In the genomic region with DNA sequence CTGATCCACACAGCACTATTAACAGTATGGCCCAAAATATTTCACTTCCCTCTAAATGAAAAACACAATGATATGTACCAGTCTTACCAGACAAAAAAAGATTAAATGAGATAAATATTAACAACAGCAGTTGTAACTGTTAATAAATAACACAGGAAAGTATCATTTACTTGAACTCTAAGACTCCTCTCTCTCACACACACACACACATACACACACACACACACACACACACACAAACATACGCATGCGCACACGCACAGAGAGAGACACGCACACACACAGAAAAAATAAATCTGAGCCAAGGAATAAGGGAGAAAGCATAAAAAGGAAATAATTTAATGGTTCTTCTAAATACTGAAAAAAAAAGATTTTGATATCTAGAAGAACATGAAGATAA, we compare ENCODE assay signal across 30 cellular contexts. TPM values are rescaled to one million over a fixed set of nuclear protein-coding genes. Genes with fewer than 3 reads are reported as not detected.
DNase-seq lines count a peak whose midpoint lies in the region; ATAC-seq, FAIRE-seq and TF ChIP-seq lines count a peak whose summit lies in the region.
"Had no signal": no experiment of that assay in that cellular context is flagged by ENCODE, and none has a peak within 500 bp of the region (broad histone marks: within the 10 kb centered on the region; RNA-seq: fewer than 3 reads in every experiment).

No MANE protein-coding gene starts in this region.

- H3K4me1 ChIP-seq in GM23248 (ENCODE audit: insufficient read depth) (peaks cover 8% of the 10 kb centered on the region; the same call in 1 of the 2 replicates), GM12878 (ENCODE audit: control insufficient read depth, insufficient read depth, low read length) (no peaks in the 10 kb centered on the region), small intestine (ENCODE audit: control insufficient read depth in 2 of 2, insufficient read depth in 1 of 2, low read depth in 1 of 2, low read length in 1 of 2) (peaks cover 3% of the 10 kb centered on the region in 2 donors), endodermal cell (ENCODE audit: control insufficient read depth, insufficient read depth, low read length) (no peaks in the 10 kb centered on the region)
- H3K4me1 ChIP-seq: BLaER1 treated with 17β-estradiol and CSF1 and Interleukin-3, amounts not matched to agents 10 nM and 100 nM; colonic mucosa had no signal

- RAD21 ChIA-PET in GM12878 (lab: Charles Lee; ENCODE audit: unreplicated experiment): no interaction called here

- no peak overlapping the region for H3K4me2 ChIP-seq in GM23248 (ENCODE audit: unreplicated experiment)
- H3K4me2 ChIP-seq in GM12878 (ENCODE audit: control insufficient read depth, insufficient read depth): no peak overlapping the region
- H3K4me2 ChIP-seq: BLaER1 treated with 17β-estradiol and CSF1 and Interleukin-3, amounts not matched to agents 10 nM and 100 nM; KMS-11 had no signal

- BruUV-seq in GM12878 (replicated peaks; lab: Mats Ljungman, UMichigan): no TSS peak

- H3K27ac ChIP-seq in GM23248 (no peak overlapping the region), GM12878 (ENCODE audit: control insufficient read depth, insufficient read depth) (no peak overlapping the region), small intestine (ENCODE audit: low read depth in 1 of 2, low read length in 1 of 2) (no peak overlapping the region), endodermal cell (ENCODE audit: low read depth, low read length) (no peak overlapping the region)
- H3K27ac ChIP-seq: BLaER1 treated with 17β-estradiol and CSF1 and Interleukin-3, amounts not matched to agents 10 nM and 100 nM; colonic mucosa; KMS-11 had no signal

- 90 to 97% methylated on average over 4 of the region's 4 CpGs for WGBS in GM23248 (ENCODE audit: low coverage in 1 of 2, low lambda C conversion rate in 2 of 2, missing lambda C conversion rate in 2 of 2), 2 experiments
- 98% methylated on average over 4 of the region's 4 CpGs for WGBS in GM12878 (ENCODE audit: insufficient coverage, insufficient replicate concordance, low lambda C conversion rate, missing lambda C conversion rate)
- 22 to 50% (median 44%) methylated on average over 4 of the region's 4 CpGs for WGBS in small intestine, 3 donors
- WGBS in endodermal cell (ENCODE audit: insufficient coverage in 1 of 2, insufficient read length in 1 of 2), 2 experiments: 97% methylated on average over 3 of the region's 4 CpGs; no CpG with 5 or more reads in 1 of the 2 experiments

- no peak overlapping the region for H3K4me3 Mint-ChIP-seq in endodermal cell
- H3K4me3 Mint-ChIP-seq: activated CD4-positive, alpha-beta memory T cell treated with anti-CD3 and anti-CD28 coated beads, Interleukin-2, amount 10 ng/mL, durations not matched to agents 7 days and 5 days; activated naive CD4-positive, alpha-beta T cell treated with anti-CD3 and anti-CD28 coated beads, Interleukin-2, amount 50 U/mL, for 24 hours; immature natural killer cell; naive thymus-derived CD8-positive, alpha-beta T cell; type B pancreatic cell had no signal

- no peak overlapping the region for H3K27ac Mint-ChIP-seq in endodermal cell
- H3K27ac Mint-ChIP-seq: activated CD4-positive, alpha-beta memory T cell treated with anti-CD3 and anti-CD28 coated beads, Interleukin-2, amount 10 ng/mL, durations not matched to agents 7 days and 5 days; activated naive CD4-positive, alpha-beta T cell treated with anti-CD3 and anti-CD28 coated beads, Interleukin-2, amount 50 U/mL, for 24 hours; activated T-helper 2 cell treated with anti-CD3 and anti-CD28 coated beads, Interferon-gamma antibody, Interleukin-2, Interleukin-4, amounts not matched to agents 10 μg/mL and 5 μg/mL and 100 μg/mL, durations not matched to agents 14 hours and 24 hours and 36 hours; immature natural killer cell; naive thymus-derived CD8-positive, alpha-beta T cell; type B pancreatic cell had no signal

- H3K4me3 ChIP-seq in GM23248 (no peak overlapping the region), GM12878 (no peak overlapping the region), small intestine (ENCODE audit: low read depth in 1 of 2, low read length in 2 of 2) (no peak overlapping the region), endodermal cell (ENCODE audit: low read length) (no peak overlapping the region)
- H3K4me3 ChIP-seq: BLaER1 treated with 17β-estradiol and CSF1 and Interleukin-3, amounts not matched to agents 10 nM and 100 nM; colonic mucosa had no signal

- H4K20me1 ChIP-seq in GM23248 (ENCODE audit: insufficient read depth): no peaks in the 10 kb centered on the region
- H4K20me1 ChIP-seq in GM12878 (ENCODE audit: control insufficient read depth, insufficient read depth): no peaks in the 10 kb centered on the region
- H4K20me1 ChIP-seq: BLaER1 treated with 17β-estradiol and CSF1 and Interleukin-3, amounts not matched to agents 10 nM and 100 nM had no signal

- no peaks in the 10 kb centered on the region for H3K4me1 Mint-ChIP-seq in endodermal cell
- H3K4me1 Mint-ChIP-seq: activated CD4-positive, alpha-beta memory T cell treated with anti-CD3 and anti-CD28 coated beads, Interleukin-2, amount 10 ng/mL, durations not matched to agents 7 days and 5 days; immature natural killer cell had no signal

- TF ChIP-seq POLR2A in GM12878 (IDR thresholded peaks at IDR 0.05; ENCODE audit: low read depth, low read length): no peak

- peaks cover 3% of the 10 kb centered on the region for H3K9me3 Mint-ChIP-seq in endodermal cell

- H3K36me3 ChIP-seq in GM23248 (ENCODE audit: low read depth) (no peaks in the 10 kb centered on the region), GM12878 (ENCODE audit: control insufficient read depth in 2 of 2, insufficient read depth in 2 of 2, low read length in 1 of 2) (no peaks in the 10 kb centered on the region), small intestine (ENCODE audit: control insufficient read depth in 2 of 2, insufficient read depth in 2 of 2, low read length in 2 of 2) (no peaks in the 10 kb centered on the region), endodermal cell (ENCODE audit: control insufficient read depth, insufficient read depth, low read length) (no peaks in the 10 kb centered on the region)
- H3K36me3 ChIP-seq: colonic mucosa had no signal

- POLR2A ChIA-PET in GM12878 (lab: Charles Lee): no interaction called here

- TF ChIP-seq EP300 in GM12878 (IDR thresholded peaks at IDR 0.05; ENCODE audit: borderline replicate concordance in 1 of 2, control insufficient read depth in 1 of 2, low read depth in 2 of 2, low read length in 2 of 2): no peak

- FAIRE-seq in GM12878 (lab: Jason Lieb, UNC): no peak
- no peak for FAIRE-seq in small intestine (lab: Jason Lieb, UNC)
- FAIRE-seq: bronchial epithelial cell, frontal cortex had no signal

- H3K36me3 Mint-ChIP-seq in endodermal cell (ENCODE audit: low read depth): no peaks in the 10 kb centered on the region
- H3K36me3 Mint-ChIP-seq: type B pancreatic cell had no signal

- TF ChIP-seq CTCF in GM12878 (IDR thresholded peaks at IDR 0.05 in 2 of 3, conservative IDR thresholded peaks at IDR 0.05 in 1 of 3; ENCODE audit: control insufficient read depth in 2 of 3, extremely low read depth in 1 of 3, insufficient read depth in 1 of 3, low read depth in 3 of 3, low read length in 3 of 3) (no peak), endodermal cell (conservative IDR thresholded peaks at IDR 0.05) (no peak)

- in situ Hi-C loops in GM23248 (cut with MboI) (no loop called here), GM12878 (cut with MboI) (no loop called here)

- no peaks in the 10 kb centered on the region for H3F3A ChIP-seq in GM23248 (ENCODE audit: insufficient read depth)

- no peak overlapping the region for H3K9ac ChIP-seq in GM23248
- H3K9ac ChIP-seq in GM12878 (ENCODE audit: control insufficient read depth, insufficient read depth, low read length): no peak overlapping the region
- no peak overlapping the region for H3K9ac ChIP-seq in endodermal cell (ENCODE audit: extremely low read depth, low read length, poor library complexity, severe bottlenecking)
- H3K9ac ChIP-seq: BLaER1 treated with 17β-estradiol and CSF1 and Interleukin-3, amounts not matched to agents 10 nM and 100 nM; KMS-11 had no signal

- CTCF ChIA-PET in GM12878 (lab: Yijun Ruan, JAX): no interaction called here

- H2AFZ ChIP-seq in GM23248 (0 out of 2 replicates have a peak overlapping the region, but pooled peaks have one; percentile 9), GM12878 (ENCODE audit: control insufficient read depth, low read depth, low read length) (no peak overlapping the region)

- no peaks in the 10 kb centered on the region for H3K27me3 ChIP-seq in GM23248 (replicated peaks; ENCODE audit: insufficient read depth)
- no peaks in the 10 kb centered on the region for H3K27me3 ChIP-seq in GM12878 (replicated peaks in 1 of 2; ENCODE audit: control insufficient read depth in 2 of 2, insufficient read depth in 2 of 2, low read length in 1 of 2)
- H3K27me3 ChIP-seq in small intestine (ENCODE audit: control insufficient read depth in 2 of 2, insufficient read depth in 2 of 2, low read length in 2 of 2): no peaks in the 10 kb centered on the region
- no peaks in the 10 kb centered on the region for H3K27me3 ChIP-seq in endodermal cell (ENCODE audit: control insufficient read depth, insufficient read depth, low read length, poor library complexity, severe bottlenecking)
- H3K27me3 ChIP-seq: BLaER1 treated with 17β-estradiol and CSF1 and Interleukin-3, amounts not matched to agents 10 nM and 100 nM; colonic mucosa had no signal

- no peak for DNase-seq in GM23248
- no peak for DNase-seq in GM12878 (ENCODE audit: low read depth, low spot score)
- peak; percentile 75 for DNase-seq in kidney tubule cell (ENCODE audit: low spot score)
- DNase-seq in small intestine: peak; percentile 78
- DNase-seq in endodermal cell: no peak
- no peak for DNase-seq in NOMO-1 treated with dmso at 0.1 percent for 144 hours (lab: John Stamatoyannopoulos, UW; ENCODE audit: unreplicated experiment)
- DNase-seq in GM19240 (ENCODE audit: insufficient read length, low spot score): no peak
- DNase-seq: activated CD4-positive, alpha-beta memory T cell treated with anti-CD3 and anti-CD28 coated beads, Interleukin-2, amount 10 ng/mL, durations not matched to agents 7 days and 5 days; activated CD4-positive, CD25-positive, alpha-beta regulatory T cell treated with anti-CD3 and anti-CD28 coated beads, Interleukin-2, amount 50 U/mL, for 72 hours; colonic mucosa; COR-L47; effector CD8-positive, alpha-beta T cell; hippocampal formation; immature natural killer cell; midbrain; MM.1S; naive thymus-derived CD8-positive, alpha-beta T cell; NCI-H1417; NCI-H2081; NCI-H2227 treated with DMSO at 0.1 percent for 48 hours; NCI-H69; occipital lobe; stimulated activated CD4-positive, alpha-beta T cell treated with anti-CD3 and anti-CD28 coated beads, Interleukin-2, amount 100 ng/mL, for 48 hours had no signal

- peaks cover 7% of the 10 kb centered on the region for H3K9me3 ChIP-seq in GM23248 (ENCODE audit: low read depth)
- H3K9me3 ChIP-seq in GM12878 (replicated peaks; ENCODE audit: control insufficient read depth, insufficient read depth, low read length): peaks cover 3% of the 10 kb centered on the region; the same call in 2 of the 3 replicates
- peaks cover 1% of the 10 kb centered on the region for H3K9me3 ChIP-seq in small intestine (ENCODE audit: control insufficient read depth, low read depth)
- peaks cover 13% of the 10 kb centered on the region for H3K9me3 ChIP-seq in endodermal cell (ENCODE audit: control insufficient read depth, low read length)
- H3K9me3 ChIP-seq: colonic mucosa had no signal

- SMC1A ChIA-PET in GM12878 (lab: Charles Lee; ENCODE audit: uncharacterized antibody, unreplicated experiment): interaction anchor here (0.8 kb wide), 1 partner anchor 14 kb away, joined by 3 read pairs; no protein-coding TSS in a partner anchor

- intact Hi-C loops in GM12878 (cut with micrococcal nuclease; ENCODE audit: unreplicated experiment): no loop called here

- no peaks in the 10 kb centered on the region for H3K9me2 ChIP-seq in GM23248 (ENCODE audit: insufficient read depth)

- peak; percentile 33 for ATAC-seq in GM12878
- ATAC-seq: naive thymus-derived CD8-positive, alpha-beta T cell had no signal

- peaks cover 16% of the 10 kb centered on the region for H3K79me2 ChIP-seq in GM23248 (ENCODE audit: insufficient read depth)
- H3K79me2 ChIP-seq in GM12878 (ENCODE audit: control insufficient read depth, insufficient read depth, low read length): no peaks in the 10 kb centered on the region

- TF ChIP-seq RAD21 in GM12878 (IDR thresholded peaks at IDR 0.05; ENCODE audit: insufficient read depth, low read depth, low read length): no peak

- no peaks in the 10 kb centered on the region for H3K27me3 Mint-ChIP-seq in endodermal cell (ENCODE audit: insufficient read depth)
- H3K27me3 Mint-ChIP-seq: activated naive CD4-positive, alpha-beta T cell treated with anti-CD3 and anti-CD28 coated beads, Interleukin-2, amount 50 U/mL, for 24 hours; naive thymus-derived CD8-positive, alpha-beta T cell; type B pancreatic cell had no signal

RNA-seq across cellular contexts. Expression of a gene that starts 32.8 kb away (rescaled TPM):
- 1.5 and 5.0 TPM in 2 replicates for total RNA-seq in GM23248 (2014; rRNA removed; shearing (Covaris generic))
- polyA plus RNA-seq in GM23248 (2016; fragmentation: Nextera tagmentation; extraction: Ambion mirVana) (5.3 and 5.6 TPM in 2 replicates), GM12878 (2011; rRNA removed) (14.5 and 21.7 TPM in 2 replicates), GM12878 (2014; fragmentation: Illumina TruSeq; extraction: Trizol) (8.8 and 17.3 TPM in 2 replicates), GM12878 (2014; fragmentation: Nextera tagmentation; extraction: Ambion mirVana) (1 to 10 TPM; 1.2 to 1.9 TPM), GM12878 (2014; rRNA removed) (9.1 and 9.8 TPM in 2 replicates), GM12878 (2016; fragmentation: Nextera tagmentation; extraction: Ambion mirVana) (10 to 100 TPM; 16.0 to 16.8 TPM), small intestine (1 to 10 TPM; 4.9 to 8.3 (median 5.9) TPM)
- total RNA-seq in GM12878 (2013; cell fraction: nucleolus; rRNA removed): 38.1 and 39.6 TPM in 2 replicates
- total RNA-seq in GM12878 (2014; rRNA removed) (6.6 and 8.5 TPM in 2 replicates), GM12878 (2014; rRNA removed; fragmentation: Illumina TruSeq; extraction: Trizol) (10.7 and 11.4 TPM in 2 replicates), GM12878 (2021) (11.3 TPM in 2 replicates), endodermal cell (10 to 100 TPM; 17.6 to 23.5 TPM)
- polyA plus RNA-seq in GM12878 (2011; ENCODE audit: low read depth): 6.2 TPM
- polyA plus RNA-seq in GM12878 (2011; cell fraction: cytosol; rRNA removed): 10.2 and 12.4 TPM in 2 replicates
- 11.6 and 14.5 TPM in 2 replicates for polyA plus RNA-seq in GM12878 (2011; cell fraction: nucleus; rRNA removed)
- 3.4 and 5.0 TPM in 2 replicates for polyA plus RNA-seq in GM12878 (2012)
- 15.5 and 25.5 TPM in 2 replicates for polyA minus RNA-seq in GM12878 (2011; rRNA and poly(A)+ RNA removed)
- polyA minus RNA-seq in GM12878 (2011; cell fraction: cytosol; rRNA and poly(A)+ RNA removed): 4.3 and 7.8 TPM in 2 replicates
- 25.5 and 39.2 TPM in 2 replicates for polyA minus RNA-seq in GM12878 (2011; cell fraction: nucleus; rRNA and poly(A)+ RNA removed)
- polyA plus RNA-seq in endodermal cell (2013, experiment 1 of 2): 14.7 TPM
- 13.5 TPM for polyA plus RNA-seq in endodermal cell (2013, experiment 2 of 2)

Comparison
In these comparisons a context has a peak if more than half of its experiments do, and no peak if none do; other contexts are left out.
1. DNase-seq: peak in kidney tubule cell (single experiment) and small intestine (single experiment); none in GM23248 (single experiment), GM12878 (single experiment), endodermal cell (single experiment), NOMO-1 treated with dmso at 0.1 percent for 144 hours (single experiment) and GM19240 (single experiment).